In genomic region chr21:35020446-35020845, GRCh38 we compare ENCODE assay signal across 11 cellular contexts. TPM values are rescaled to one million over a fixed set of nuclear protein-coding genes. Genes with fewer than 3 reads are reported as not detected.
DNase-seq lines count a peak whose midpoint lies in the region; ATAC-seq, FAIRE-seq and TF ChIP-seq lines count a peak whose summit lies in the region.
"Had no signal": no experiment of that assay in that cellular context is flagged by ENCODE, and none has a peak within 500 bp of the region (broad histone marks: within the 10 kb centered on the region; RNA-seq: fewer than 3 reads in every experiment).

No MANE protein-coding gene starts in this region.

- peak overlapping the region; percentile 44 for H3K27ac ChIP-seq in CD4-positive, CD25-positive, alpha-beta regulatory T cell (ENCODE audit: insufficient read depth, low read length, poor library complexity, severe bottlenecking)
- no peak overlapping the region for H3K27ac ChIP-seq in A673 (ENCODE audit: low read depth, low read length, poor library complexity, severe bottlenecking)
- H3K27ac ChIP-seq: tibial nerve had no signal

- intact Hi-C loops in A673 (cut with micrococcal nuclease; ENCODE audit: unreplicated experiment): no loop called here

- H3K9me3 ChIP-seq in CD4-positive, CD25-positive, alpha-beta regulatory T cell (ENCODE audit: control insufficient read depth in 2 of 2, low read length in 2 of 2): no peaks in the 10 kb centered on the region
- H3K9me3 ChIP-seq in A673 (ENCODE audit: low read depth, low read length, poor library complexity, severe bottlenecking): no peaks in the 10 kb centered on the region
- H3K9me3 ChIP-seq: tibial nerve had no signal

- peaks cover 11% of the 10 kb centered on the region for H3K36me3 ChIP-seq in CD4-positive, CD25-positive, alpha-beta regulatory T cell (ENCODE audit: control insufficient read depth, insufficient read depth, low read length)
- no peaks in the 10 kb centered on the region for H3K36me3 ChIP-seq in A673 (ENCODE audit: insufficient read depth, low read length, poor library complexity, severe bottlenecking)
- H3K36me3 ChIP-seq: tibial nerve had no signal

- no peaks in the 10 kb centered on the region for H3K9me3 Mint-ChIP-seq in CD4-positive, CD25-positive, alpha-beta regulatory T cell
- H3K9me3 Mint-ChIP-seq in immature natural killer cell: no peaks in the 10 kb centered on the region
- no peaks in the 10 kb centered on the region for H3K9me3 Mint-ChIP-seq in nephron progenitor cell

- BruUV-seq in A673 (replicated peaks; lab: Mats Ljungman, UMichigan): no TSS peak

- H3K27ac Mint-ChIP-seq in CD4-positive, CD25-positive, alpha-beta regulatory T cell: peak overlapping the region; percentile 29 to 89 (median 89)
- peak overlapping the region; percentile 64 to 81 (median 78) for H3K27ac Mint-ChIP-seq in immature natural killer cell
- no peak overlapping the region for H3K27ac Mint-ChIP-seq in nephron progenitor cell

- no peaks in the 10 kb centered on the region for H3K27me3 ChIP-seq in CD4-positive, CD25-positive, alpha-beta regulatory T cell (ENCODE audit: control insufficient read depth, insufficient read depth, low read length)
- no peaks in the 10 kb centered on the region for H3K27me3 ChIP-seq in A673 (replicated peaks; ENCODE audit: insufficient read depth, low read depth, low read length, poor library complexity)
- H3K27me3 ChIP-seq: tibial nerve had no signal

- DNase-seq in CD4-positive, CD25-positive, alpha-beta regulatory T cell: peak in 1 of 3 donors; percentile 19
- DNase-seq in GM12891 (ENCODE audit: insufficient read length, low spot score): no peak
- peak; percentile 55 for DNase-seq in activated CD4-positive, alpha-beta T cell treated with anti-CD3 and anti-CD28 coated beads for 48 hours
- DNase-seq in immature natural killer cell: peak in 1 of 3 donors; percentile 15
- DNase-seq in medulla oblongata (ENCODE audit: extremely low spot score): no peak
- DNase-seq in A673 (ENCODE audit: low spot score): no peak
- DNase-seq in nephron progenitor cell: no peak
- DNase-seq in DMS 273 treated with DMSO at 0.1 percent for 48 hours (lab: John Stamatoyannopoulos, UW): no peak
- DNase-seq: NCI-H1436 treated with DMSO at 0.1 percent for 48 hours had no signal

- peak overlapping the region in 2 of 4 donors; percentile 1 to 32 for H3K4me3 Mint-ChIP-seq in CD4-positive, CD25-positive, alpha-beta regulatory T cell
- H3K4me3 Mint-ChIP-seq in immature natural killer cell (peak overlapping the region in 2 of 5 donors; percentile 6 to 18), nephron progenitor cell (no peak overlapping the region)

- POLR2A ChIA-PET in A673 (lab: Charles Lee; ENCODE audit: low non-redundant PET): no interaction called here

- H3K4me1 ChIP-seq in CD4-positive, CD25-positive, alpha-beta regulatory T cell (ENCODE audit: control insufficient read depth, insufficient read depth, low read length, poor library complexity, severe bottlenecking): peaks cover 69% of the 10 kb centered on the region
- H3K4me1 ChIP-seq in A673 (ENCODE audit: insufficient read depth, low read length, poor library complexity, severe bottlenecking): no peaks in the 10 kb centered on the region
- H3K4me1 ChIP-seq: tibial nerve had no signal

- CTCF ChIA-PET in A673 (lab: Charles Lee): no interaction called here

- ATAC-seq in CD4-positive, CD25-positive, alpha-beta regulatory T cell (ENCODE audit: low read depth in 2 of 2): peak in 1 of 2 donors; percentile 48

- peaks cover 32 to 94% (median 77%) of the 10 kb centered on the region in 4 donors for H3K4me1 Mint-ChIP-seq in CD4-positive, CD25-positive, alpha-beta regulatory T cell
- H3K4me1 Mint-ChIP-seq in immature natural killer cell (peaks cover 82 to 84% of the 10 kb centered on the region in 2 donors), nephron progenitor cell (no peaks in the 10 kb centered on the region)

- H3K27me3 Mint-ChIP-seq in CD4-positive, CD25-positive, alpha-beta regulatory T cell: no peaks in the 10 kb centered on the region
- H3K27me3 Mint-ChIP-seq in immature natural killer cell (ENCODE audit: low read depth in 3 of 3) (peaks cover 2 to 3% (median 2%) of the 10 kb centered on the region in 3 donors), nephron progenitor cell (ENCODE audit: low read depth, poor library complexity) (peaks cover 14% of the 10 kb centered on the region)

- TF ChIP-seq CTCF in A673 (conservative IDR thresholded peaks at IDR 0.05; ENCODE audit: low read depth, low read length): no peak
- TF ChIP-seq CTCF in nephron progenitor cell (IDR thresholded peaks at IDR 0.05): no peak

- peak; percentile 81 for FAIRE-seq in GM12891 (lab: Jason Lieb, UNC)
- FAIRE-seq: H1 had no signal

- no peak overlapping the region for H3K4me3 ChIP-seq in CD4-positive, CD25-positive, alpha-beta regulatory T cell (ENCODE audit: low read depth, low read length)
- H3K4me3 ChIP-seq in A673 (ENCODE audit: low read depth, low read length, poor library complexity, severe bottlenecking): no peak overlapping the region
- H3K4me3 ChIP-seq: tibial nerve had no signal

- H3K36me3 Mint-ChIP-seq in CD4-positive, CD25-positive, alpha-beta regulatory T cell: peaks cover 36% of the 10 kb centered on the region
- peaks cover 11 to 35% (median 19%) of the 10 kb centered on the region in 3 donors for H3K36me3 Mint-ChIP-seq in immature natural killer cell
- H3K36me3 Mint-ChIP-seq in nephron progenitor cell (ENCODE audit: low read depth): no peaks in the 10 kb centered on the region

- no peak for TF ChIP-seq POLR2A in GM12891 (IDR thresholded peaks at IDR 0.05; ENCODE audit: low read depth, low read length)

TF ChIP-seq in GM12891, 5 proteins besides CTCF, POLR2A, EP300 and RAD21:
- TF ChIP-seq POLR2AphosphoS5 (IDR thresholded peaks at IDR 0.05; ENCODE audit: low read depth, low read length) (no peak), POU2F2 (IDR thresholded peaks at IDR 0.05; ENCODE audit: low read depth, low read length) (no peak), SPI1 (IDR thresholded peaks at IDR 0.05; ENCODE audit: low read depth, low read length) (peak; percentile 23; the same call in 1 of the 2 replicates), PAX5 (IDR thresholded peaks at IDR 0.05; ENCODE audit: insufficient read depth, low read length, severe bottlenecking) (no peak), TAF1 (IDR thresholded peaks at IDR 0.05; ENCODE audit: low read depth, low read length) (no peak)

RNA-seq across cellular contexts. Expression of gene RUNX1, which starts 28.7 kb away (rescaled TPM):
- total RNA-seq in CD4-positive, CD25-positive, alpha-beta regulatory T cell: 133 TPM
- polyA plus RNA-seq in CD4-positive, CD25-positive, alpha-beta regulatory T cell: 10 to 100 TPM; 14.2 to 22.7 (median 21.0) TPM
- 16.1 TPM for polyA plus RNA-seq in GM12891 (2012; ENCODE audit: low read depth, missing spikeins)
- polyA plus RNA-seq in immature natural killer cell: 10 to 100 TPM in 2 of 3 donors, 1 to 10 TPM in 1; 6.2 to 25.2 (median 10.6) TPM
- 0.11 and 0.52 TPM in 2 replicates for total RNA-seq in A673 (2021)

Comparison
In these comparisons a context has a peak if more than half of its experiments do, and no peak if none do; other contexts are left out.
1. RNA of gene RUNX1, which starts 28.7 kb away (total RNA-seq): 133 TPM in CD4-positive, CD25-positive, alpha-beta regulatory T cell (single experiment); 0.11 to 0.52 TPM in A673; every median in the first group is over 10 times any median in the second.